In genomic region chr2:42916394-42916793, GRCh38 we compare ENCODE assay signal across 20 cellular contexts.
"Had no signal": no experiment of that assay in that cellular context is flagged by ENCODE, and none has a peak within 500 bp of the region (broad histone marks: within the 10 kb centered on the region; RNA-seq: fewer than 3 reads in every experiment).

No MANE protein-coding gene starts in this region.

- H3K36me3 ChIP-seq: ovary had no signal

- H3K9ac ChIP-seq: SK-N-SH had no signal

- FAIRE-seq: islet of Langerhans had no signal

- DNase-seq: activated CD4-positive, alpha-beta T cell treated with anti-CD3 and anti-CD28 coated beads, Interleukin-2, amount 10 ng/mL, durations not matched to agents 24 days and 14 days; activated CD4-positive, CD25-positive, alpha-beta regulatory T cell; activated CD8-positive, alpha-beta T cell treated with anti-CD3 and anti-CD28 coated beads for 36 hours; activated naive CD4-positive, alpha-beta T cell treated with anti-CD3 and anti-CD28 coated beads for 36 hours; activated T-cell treated with anti-CD3 and anti-CD28 coated beads, Interleukin-2, amount 50 U/mL, for 24 hours; body of pancreas; caudate nucleus; endodermal cell; foreskin keratinocyte; hippocampal formation; left colon; ovary; SK-N-SH; stimulated activated CD4-positive, alpha-beta T cell treated with anti-CD3 and anti-CD28 coated beads, Interleukin-2, amount 100 ng/mL, for 48 hours; T-helper 1 cell; T-helper 9 cell; trophoblast cell had no signal

- H3K27me3 ChIP-seq: body of pancreas, foreskin keratinocyte, ovary had no signal

- H3K9me3 ChIP-seq: body of pancreas, ovary, SK-N-SH had no signal

- ATAC-seq: activated CD8-positive, alpha-beta T cell treated with anti-CD3 and anti-CD28 coated beads for 36 hours; body of pancreas; foreskin keratinocyte; left colon had no signal

- H3K4me3 ChIP-seq: body of pancreas, lung, ovary had no signal

- H3K4me2 ChIP-seq: SK-N-SH had no signal

- H3K27ac ChIP-seq: epithelial cell of prostate, foreskin keratinocyte, ovary had no signal
